8 cellular contexts compared by ENCODE assay signal in genomic region chr16:48188449-48189102, GRCh38.
DNase-seq lines count a peak whose midpoint lies in the region; ATAC-seq and TF ChIP-seq lines count a peak whose summit lies in the region.

No MANE protein-coding gene starts in this region.

- peak; percentile 44 for DNase-seq in epithelial cell of esophagus (ENCODE audit: low read depth)
- no peak for DNase-seq in activated gamma-delta T cell (lab: John Stamatoyannopoulos, UW)
- no peak for DNase-seq in HuH-7.5 (ENCODE audit: low spot score)
- no peak for DNase-seq in posterior cingulate gyrus
- DNase-seq in NCI-H128 (lab: John Stamatoyannopoulos, UW; ENCODE audit: unreplicated experiment): no peak

- TF ChIP-seq CTCF in epithelial cell of esophagus (IDR thresholded peaks at IDR 0.05; ENCODE audit: insufficient read depth, low read depth, low read length, missing control alignments): no peak

- no peak overlapping the region for H3K4me3 ChIP-seq in epithelial cell of esophagus (ENCODE audit: low read length)

- ATAC-seq in GM18499 (IDR thresholded peaks at IDR 0.05; ENCODE audit: insufficient read depth, unreplicated experiment) (peak; percentile 78), GM21390 (IDR thresholded peaks at IDR 0.05; ENCODE audit: unreplicated experiment) (peak; percentile 91), HG03439 (IDR thresholded peaks at IDR 0.05; ENCODE audit: unreplicated experiment) (peak; percentile 78)

- intact Hi-C loops in posterior cingulate gyrus (cut with DNase I): no loop called here
